In genomic region chr20:13588049-13588448, GRCh38 we compare ENCODE assay signal across 9 cellular contexts.
"Had no signal": no experiment of that assay in that cellular context is flagged by ENCODE, and none has a peak within 500 bp of the region (broad histone marks: within the 10 kb centered on the region; RNA-seq: fewer than 3 reads in every experiment).

No MANE protein-coding gene starts in this region.

- ATAC-seq: HCT116, K562 had no signal

- FAIRE-seq: K562 had no signal

- H3K27ac ChIP-seq: GM23248, HL-60 had no signal

- H3K4me1 ChIP-seq: HAP-1 had no signal

- DNase-seq: GM23248, GOT3, H7, IMR-90, KG1 had no signal

- H3K36me3 ChIP-seq: HAP-1 had no signal

- H3K4me3 ChIP-seq: GM23248, HAP-1, K562 had no signal

- H3K9me3 ChIP-seq: HAP-1 had no signal
